ENCODE assay signal across 19 cellular contexts in genomic region chr10:87523731-87524130, GRCh38.
"Had no signal": no experiment of that assay in that cellular context is flagged by ENCODE, and none has a peak within 500 bp of the region (broad histone marks: within the 10 kb centered on the region; RNA-seq: fewer than 3 reads in every experiment).

No MANE protein-coding gene starts in this region.

- H3K4me1 ChIP-seq: body of pancreas, transverse colon, vagina had no signal

- H3K27ac ChIP-seq: body of pancreas, epithelial cell of prostate, skin epidermis, transverse colon, vagina had no signal

- H3K27me3 ChIP-seq: body of pancreas, transverse colon, vagina had no signal

- ATAC-seq: activated T-cell treated with anti-CD3 and anti-CD28 coated beads, Interleukin-2, amount 50 U/mL, for 4 hours; body of pancreas; effector memory CD8-positive, alpha-beta T cell; stimulated activated naive B cell treated with anti-CD40 and anti-IgM and Interleukin-4, amounts not matched to agents 10 μg/mL and 1 μg/mL and 100 μg/mL, for 72 hours; WTC11 had no signal

- DNase-seq: activated CD4-positive, alpha-beta memory T cell treated with anti-CD3 and anti-CD28 coated beads, Interleukin-2, amount 10 ng/mL, durations not matched to agents 7 days and 5 days; activated CD4-positive, alpha-beta T cell treated with anti-CD3 and anti-CD28 coated beads for 4 hours; activated effector memory CD4-positive, alpha-beta T cell treated with Interleukin-2 at 50 U/mL for 16 hours; activated T-cell treated with anti-CD3 and anti-CD28 coated beads, Interleukin-2, amount 50 U/mL, for 4 hours; body of pancreas; cerebellar nuclear complex; dermis blood vessel endothelial cell; effector memory CD8-positive, alpha-beta T cell; kidney; mesendoderm; stimulated activated CD4-positive, alpha-beta T cell treated with anti-CD3 and anti-CD28 coated beads, Interleukin-15, amount 100 ng/mL, for 24 hours; stimulated activated CD4-positive, alpha-beta T cell treated with anti-CD3 and anti-CD28 coated beads, Interleukin-4, amount 100 ng/mL, for 1 hour; stimulated activated naive B cell treated with anti-CD40 and anti-IgM and Interleukin-4, amounts not matched to agents 10 μg/mL and 1 μg/mL and 100 μg/mL, for 72 hours; T-helper 2 cell; transverse colon had no signal

- H3K4me3 ChIP-seq: body of pancreas, skin epidermis, transverse colon, vagina had no signal

- H3K9me3 ChIP-seq: body of pancreas, transverse colon, vagina had no signal
